ENCODE assay signal across 9 cellular contexts in genomic region chr11:44305643-44306468, GRCh38. TPM values are rescaled to one million over a fixed set of nuclear protein-coding genes. Genes with fewer than 3 reads are reported as not detected.
DNase-seq lines count a peak whose midpoint lies in the region; ATAC-seq and TF ChIP-seq lines count a peak whose summit lies in the region.
"Had no signal": no experiment of that assay in that cellular context is flagged by ENCODE, and none has a peak within 500 bp of the region (broad histone marks: within the 10 kb centered on the region; RNA-seq: fewer than 3 reads in every experiment).

No MANE protein-coding gene starts in this region.

- H3K27me3 Mint-ChIP-seq in CD14-positive monocyte (ENCODE audit: low read depth in 3 of 3) (peaks cover 90 to 98% (median 95%) of the 10 kb centered on the region in 3 donors), endodermal cell (ENCODE audit: insufficient read depth) (peaks cover 100% of the 10 kb centered on the region)

- peak overlapping the region; percentile 62 for H3K9ac ChIP-seq in NT2/D1 (ENCODE audit: insufficient read length, low read depth)
- no peak overlapping the region for H3K9ac ChIP-seq in endodermal cell (ENCODE audit: extremely low read depth, low read length, poor library complexity, severe bottlenecking)

- H3K4me3 ChIP-seq in NT2/D1 (ENCODE audit: insufficient read length, low read depth) = peak overlapping the region; percentile 25
- H3K4me3 ChIP-seq in endodermal cell (ENCODE audit: low read length) = no peak overlapping the region
- H3K4me3 ChIP-seq in ovary = peak overlapping the region; percentile 34
- H3K4me3 ChIP-seq: cardiac muscle cell had no signal

- H3K4me1 Mint-ChIP-seq in CD14-positive monocyte = peaks cover 31% of the 10 kb centered on the region
- peaks cover 24% of the 10 kb centered on the region for H3K4me1 Mint-ChIP-seq in endodermal cell

- H3K4me3 Mint-ChIP-seq in CD14-positive monocyte = peak overlapping the region; percentile 83 to 97
- peak overlapping the region; percentile 45 for H3K4me3 Mint-ChIP-seq in endodermal cell

- H3K27me3 ChIP-seq in NT2/D1 (ENCODE audit: insufficient read depth, insufficient read length) (peaks cover 98% of the 10 kb centered on the region), endodermal cell (ENCODE audit: control insufficient read depth, insufficient read depth, low read length, poor library complexity, severe bottlenecking) (peaks cover 100% of the 10 kb centered on the region), ovary (no peaks in the 10 kb centered on the region)

- WGBS in endodermal cell (ENCODE audit: insufficient coverage in 1 of 2, insufficient read length in 1 of 2), 2 experiments = 3 to 5% methylated on average over 29 to 58 of the region's 58 CpGs
- WGBS in ovary, 3 donors = 29 to 35% (median 30%) methylated on average over 55 to 58 of the region's 58 CpGs

- H3K4me1 ChIP-seq in NT2/D1 (ENCODE audit: insufficient read depth, insufficient read length) (peaks cover 19% of the 10 kb centered on the region), endodermal cell (ENCODE audit: control insufficient read depth, insufficient read depth, low read length) (no peaks in the 10 kb centered on the region), ovary (ENCODE audit: insufficient read depth) (peaks cover 12% of the 10 kb centered on the region)

- TF ChIP-seq CTCF in CD14-positive monocyte (IDR thresholded peaks at IDR 0.05) (no peak), endodermal cell (conservative IDR thresholded peaks at IDR 0.05) (no peak), ovary (IDR thresholded peaks at IDR 0.05) (no peak)

- no peak for ATAC-seq in GM19324 (IDR thresholded peaks at IDR 0.05; ENCODE audit: low FRiP score, unreplicated experiment)

- no peak overlapping the region for H3K27ac Mint-ChIP-seq in CD14-positive monocyte
- H3K27ac Mint-ChIP-seq in endodermal cell = no peak overlapping the region

- H3K27ac ChIP-seq in endodermal cell (ENCODE audit: low read depth, low read length) (no peak overlapping the region), ovary (no peak overlapping the region)
- H3K27ac ChIP-seq: cardiac muscle cell had no signal

- intact Hi-C loops in CD14-positive monocyte (cut with micrococcal nuclease) = no loop called here
- intact Hi-C loops in ovary (cut with DNase I) = no loop called here

- no peak for TF ChIP-seq EP300 in ovary (IDR thresholded peaks at IDR 0.05)

- DNase-seq in CD14-positive monocyte (ENCODE audit: low spot score) = no peak
- peak; percentile 20 for DNase-seq in NT2/D1 (ENCODE audit: low read depth, low spot score)
- peak; percentile 82 for DNase-seq in endodermal cell
- DNase-seq in ovary = no peak
- DNase-seq in NCI-H82 (lab: John Stamatoyannopoulos, UW) = no peak
- no peak for DNase-seq in CD1c-positive myeloid dendritic cell (ENCODE audit: extremely low spot score)
- DNase-seq in NCI-H1694 treated with DMSO at 0.1 percent for 48 hours (lab: John Stamatoyannopoulos, UW) = no peak

- no peak for TF ChIP-seq POLR2A in ovary (IDR thresholded peaks at IDR 0.05)

- H3K36me3 Mint-ChIP-seq in CD14-positive monocyte (peaks cover 0 to 5% of the 10 kb centered on the region in 2 donors), endodermal cell (ENCODE audit: low read depth) (no peaks in the 10 kb centered on the region)

- H3K36me3 ChIP-seq in NT2/D1 (ENCODE audit: insufficient read depth, insufficient read length, low read length) (no peaks in the 10 kb centered on the region), endodermal cell (ENCODE audit: control insufficient read depth, insufficient read depth, low read length) (no peaks in the 10 kb centered on the region), ovary (no peaks in the 10 kb centered on the region)
- H3K36me3 ChIP-seq: cardiac muscle cell had no signal

- H3K9me3 Mint-ChIP-seq in CD14-positive monocyte (peaks cover 0 to 28% (median 7%) of the 10 kb centered on the region in 7 donors), endodermal cell (no peaks in the 10 kb centered on the region)

- H3K9me3 ChIP-seq in NT2/D1 (ENCODE audit: insufficient read depth, low read length) (no peaks in the 10 kb centered on the region), endodermal cell (ENCODE audit: control insufficient read depth, low read length) (no peaks in the 10 kb centered on the region), ovary (no peaks in the 10 kb centered on the region)

RNA-seq across cellular contexts. Expression of gene ALX4, which starts 4.1 kb away (rescaled TPM):
- polyA plus RNA-seq in CD14-positive monocyte = not detected
- total RNA-seq in endodermal cell = not detected
- polyA plus RNA-seq in endodermal cell (2013, experiment 1 of 2) = 0.43 TPM
- polyA plus RNA-seq in endodermal cell (2013, experiment 2 of 2) = 0.33 TPM
- under 1 TPM in 3 of 7 donors, not detected in 4; 0.03 to 0.07 (median 0.05) TPM for total RNA-seq in ovary
- polyA plus RNA-seq in ovary = under 1 TPM; 0.01 to 0.18 TPM
- polyA plus RNA-seq: cardiac muscle cell had no signal

Comparison
In these comparisons a context has a peak if more than half of its experiments do, and no peak if none do; other contexts are left out.
1. DNase-seq: peak in NT2/D1 (single experiment) and endodermal cell (single experiment); none in CD14-positive monocyte (single experiment), ovary (0 of 5), NCI-H82 (single experiment), CD1c-positive myeloid dendritic cell (single experiment) and NCI-H1694 treated with DMSO at 0.1 percent for 48 hours (single experiment).